ENCODE assay signal across 22 cellular contexts in genomic region chr11:129734654-129735053, GRCh38.
DNase-seq lines count a peak whose midpoint lies in the region; ATAC-seq, FAIRE-seq and TF ChIP-seq lines count a peak whose summit lies in the region.
"Had no signal": no experiment of that assay in that cellular context is flagged by ENCODE, and none has a peak within 500 bp of the region (broad histone marks: within the 10 kb centered on the region; RNA-seq: fewer than 3 reads in every experiment).

No MANE protein-coding gene starts in this region.

- no TSS peak for BruUV-seq in K562 (replicated peaks; lab: Mats Ljungman, UMichigan)

- ATAC-seq in K562, result no peak
- ATAC-seq: A549 had no signal

- CTCF ChIA-PET in K562 (lab: Yijun Ruan, JAX; ENCODE audit: low intra/inter-chr PET ratio), result no interaction called here

- H3K4me1 Mint-ChIP-seq in activated CD4-positive, alpha-beta T cell treated with anti-CD3 and anti-CD28 coated beads, Interleukin-2, amount 10 ng/mL, durations not matched to agents 24 days and 14 days, result no peaks in the 10 kb centered on the region
- no peaks in the 10 kb centered on the region for H3K4me1 Mint-ChIP-seq in osteocyte (ENCODE audit: unreplicated experiment)
- H3K4me1 Mint-ChIP-seq: B cell; CD8-positive, alpha-beta memory T cell had no signal

- no peak overlapping the region for H3K27ac Mint-ChIP-seq in activated CD4-positive, alpha-beta T cell treated with anti-CD3 and anti-CD28 coated beads, Interleukin-2, amount 10 ng/mL, durations not matched to agents 24 days and 14 days
- no peak overlapping the region for H3K27ac Mint-ChIP-seq in osteocyte (ENCODE audit: unreplicated experiment)
- H3K27ac Mint-ChIP-seq: B cell; CD4-positive, alpha-beta memory T cell; CD8-positive, alpha-beta memory T cell had no signal

- POLR2A ChIA-PET in K562 (lab: Yijun Ruan, JAX), result no interaction called here

- in situ Hi-C loops in K562 (cut with MboI), result no loop called here

- intact Hi-C loops in activated CD4-positive, alpha-beta T cell treated with anti-CD3 and anti-CD28 coated beads, Interleukin-2, amount 10 ng/mL, durations not matched to agents 24 days and 14 days (cut with micrococcal nuclease), result no loop called here
- intact Hi-C loops in K562 (cut with micrococcal nuclease), result no loop called here

- H3K36me3 ChIP-seq in K562 (ENCODE audit: control insufficient read depth, insufficient read depth, low read length), result no peaks in the 10 kb centered on the region
- H3K36me3 ChIP-seq: BLaER1 treated with 17β-estradiol and CSF1 and Interleukin-3, amounts not matched to agents 10 nM and 100 nM had no signal

- TF ChIP-seq CTCF in K562 (IDR thresholded peaks at IDR 0.05 in 2 of 3, conservative IDR thresholded peaks at IDR 0.05 in 1 of 3; ENCODE audit: insufficient read depth in 2 of 3, low read depth in 1 of 3, low read length in 3 of 3), result no peak
- no peak for TF ChIP-seq CTCF in osteocyte (IDR thresholded peaks at IDR 0.05)

- no peak for FAIRE-seq in K562 (lab: Jason Lieb, UNC)
- FAIRE-seq: A549, D721Med, G401.6, GM12891, GM19239 had no signal

- no peak for TF ChIP-seq EP300 in K562 (IDR thresholded peaks at IDR 0.05; ENCODE audit: low read length)

- no peaks in the 10 kb centered on the region for H3K36me3 Mint-ChIP-seq in activated CD4-positive, alpha-beta T cell treated with anti-CD3 and anti-CD28 coated beads, Interleukin-2, amount 10 ng/mL, durations not matched to agents 24 days and 14 days (ENCODE audit: low read depth)
- no peaks in the 10 kb centered on the region for H3K36me3 Mint-ChIP-seq in osteocyte (ENCODE audit: unreplicated experiment)
- H3K36me3 Mint-ChIP-seq: CD8-positive, alpha-beta memory T cell had no signal

- TF ChIP-seq POLR2A in K562 (conservative IDR thresholded peaks at IDR 0.05), result no peak

- no peak overlapping the region for H2AFZ ChIP-seq in K562 (ENCODE audit: low read depth, low read length)

- H3K9me3 Mint-ChIP-seq in activated CD4-positive, alpha-beta T cell treated with anti-CD3 and anti-CD28 coated beads, Interleukin-2, amount 10 ng/mL, durations not matched to agents 24 days and 14 days, result no peaks in the 10 kb centered on the region
- H3K9me3 Mint-ChIP-seq in osteocyte (ENCODE audit: unreplicated experiment), result peaks cover 11% of the 10 kb centered on the region
- H3K9me3 Mint-ChIP-seq: CD4-positive, alpha-beta memory T cell had no signal

- H3K4me3 Mint-ChIP-seq in activated CD4-positive, alpha-beta T cell treated with anti-CD3 and anti-CD28 coated beads, Interleukin-2, amount 10 ng/mL, durations not matched to agents 24 days and 14 days, result no peak overlapping the region
- no peak overlapping the region for H3K4me3 Mint-ChIP-seq in osteocyte (ENCODE audit: unreplicated experiment)
- H3K4me3 Mint-ChIP-seq: B cell; CD4-positive, alpha-beta memory T cell; CD8-positive, alpha-beta memory T cell had no signal

- no peaks in the 10 kb centered on the region; a peak in 1 of 5 replicates for H3K4me1 ChIP-seq in K562 (replicated peaks in 1 of 2; ENCODE audit: control insufficient read depth in 2 of 2, insufficient read depth in 2 of 2, low read length in 2 of 2)
- H3K4me1 ChIP-seq: A549; BLaER1 treated with 17β-estradiol and CSF1 and Interleukin-3, amounts not matched to agents 10 nM and 100 nM had no signal

- no peaks in the 10 kb centered on the region for H4K20me1 ChIP-seq in K562 (replicated peaks; ENCODE audit: control insufficient read depth, insufficient read depth, low read length)
- H4K20me1 ChIP-seq: BLaER1 treated with 17β-estradiol and CSF1 and Interleukin-3, amounts not matched to agents 10 nM and 100 nM had no signal

- no peaks in the 10 kb centered on the region for H3K79me2 ChIP-seq in K562 (ENCODE audit: control insufficient read depth, insufficient read depth, low read length)

- no peaks in the 10 kb centered on the region for H3K9me1 ChIP-seq in K562 (ENCODE audit: control insufficient read depth, insufficient read depth, low read length)

- TF ChIP-seq RAD21 in K562 (CRISPR knock-in tag; conservative IDR thresholded peaks at IDR 0.05 in 1 of 2, IDR thresholded peaks at IDR 0.05 in 1 of 2), result no peak

- DNase-seq in activated CD4-positive, alpha-beta T cell treated with anti-CD3 and anti-CD28 coated beads, Interleukin-2, amount 10 ng/mL, durations not matched to agents 24 days and 14 days, result peak; percentile 43
- DNase-seq in activated CD4-positive, alpha-beta T cell treated with anti-CD3 and anti-CD28 coated beads for 4 hours, result no peak
- DNase-seq in K562 (ENCODE audit: extremely low read depth in 1 of 4, low spot score in 3 of 4) (no peak), osteocyte (ENCODE audit: extremely low spot score, unreplicated experiment) (peak; percentile 59), HuH-7.5 (ENCODE audit: low spot score) (no peak), NCI-H446 treated with DMSO at 0.1 percent for 48 hours (lab: John Stamatoyannopoulos, UW) (no peak)
- DNase-seq: AML-193; Calu3; CD4-positive, alpha-beta memory T cell; CD8-positive, alpha-beta memory T cell; COR-L47; DMS79 treated with DMSO at 0.1 percent for 48 hours; GF-D8 had no signal

- H3K4me2 ChIP-seq in K562 (ENCODE audit: insufficient read depth, low read length), result no peak overlapping the region
- H3K4me2 ChIP-seq: A549; BLaER1 treated with 17β-estradiol and CSF1 and Interleukin-3, amounts not matched to agents 10 nM and 100 nM had no signal

- H3K9ac ChIP-seq in K562 (ENCODE audit: insufficient read depth in 1 of 2, low read depth in 2 of 2, low read length in 2 of 2), result no peak overlapping the region
- H3K9ac ChIP-seq: BLaER1 treated with 17β-estradiol and CSF1 and Interleukin-3, amounts not matched to agents 10 nM and 100 nM had no signal

- peaks cover 7% of the 10 kb centered on the region for H3K27me3 Mint-ChIP-seq in activated CD4-positive, alpha-beta T cell treated with anti-CD3 and anti-CD28 coated beads, Interleukin-2, amount 10 ng/mL, durations not matched to agents 24 days and 14 days
- H3K27me3 Mint-ChIP-seq in osteocyte (ENCODE audit: unreplicated experiment), result peaks cover 30% of the 10 kb centered on the region

- H3K27me3 ChIP-seq in K562 (ENCODE audit: control insufficient read depth in 2 of 2, insufficient read depth in 2 of 2, low read length in 2 of 2), result peaks cover 4 to 52% of the 10 kb centered on the region in 2 experiments; a peak in 4 of 5 replicates
- H3K27me3 ChIP-seq: BLaER1 treated with 17β-estradiol and CSF1 and Interleukin-3, amounts not matched to agents 10 nM and 100 nM had no signal

- no peak overlapping the region for H3K4me3 ChIP-seq in K562
- H3K4me3 ChIP-seq: A549; BLaER1 treated with 17β-estradiol and CSF1 and Interleukin-3, amounts not matched to agents 10 nM and 100 nM had no signal

- H3K9me3 ChIP-seq in K562 (replicated peaks; ENCODE audit: control insufficient read depth, insufficient read depth, low read depth, low read length), result no peaks in the 10 kb centered on the region
- H3K9me3 ChIP-seq: A549 had no signal

- 2% methylated on average over 7 of the region's 7 CpGs for WGBS in K562 (ENCODE audit: insufficient coverage, low coverage, missing lambda C conversion rate)

- no peak overlapping the region for H3K27ac ChIP-seq in K562 (ENCODE audit: extremely low read depth, low read depth, low read length)
- H3K27ac ChIP-seq: 22Rv1; A549; BLaER1 treated with 17β-estradiol and CSF1 and Interleukin-3, amounts not matched to agents 10 nM and 100 nM; C4-2B had no signal

TF ChIP-seq in K562, 482 proteins besides CTCF, POLR2A, EP300 and RAD21:
- TF ChIP-seq TFE3 (CRISPR knock-in tag; IDR thresholded peaks at IDR 0.05) (peak; percentile 70), MTA2 (IDR thresholded peaks at IDR 0.05; ENCODE audit: low read depth) (no peak)

Comparison
In these comparisons a context has a peak if more than half of its experiments do, and no peak if none do; other contexts are left out.
1. DNase-seq: peak in activated CD4-positive, alpha-beta T cell treated with anti-CD3 and anti-CD28 coated beads, Interleukin-2, amount 10 ng/mL, durations not matched to agents 24 days and 14 days (single experiment) and osteocyte (single experiment); none in activated CD4-positive, alpha-beta T cell treated with anti-CD3 and anti-CD28 coated beads for 4 hours (0 of 2), K562 (0 of 4), HuH-7.5 (single experiment) and NCI-H446 treated with DMSO at 0.1 percent for 48 hours (single experiment).